13 cellular contexts compared by ENCODE assay signal in genomic region chr10:43867113-43867512, GRCh38.
"Had no signal": no experiment of that assay in that cellular context is flagged by ENCODE, and none has a peak within 500 bp of the region (broad histone marks: within the 10 kb centered on the region; RNA-seq: fewer than 3 reads in every experiment).

No MANE protein-coding gene starts in this region.

- H3K4me3 ChIP-seq: dorsolateral prefrontal cortex, neural progenitor cell, pancreas had no signal

- H3K36me3 Mint-ChIP-seq: activated naive CD8-positive, alpha-beta T cell treated with anti-CD3 and anti-CD28 coated beads for 36 hours; neural progenitor cell; T-cell had no signal

- H3K4me3 Mint-ChIP-seq: activated naive CD8-positive, alpha-beta T cell treated with anti-CD3 and anti-CD28 coated beads for 36 hours; activated T-helper 1 cell treated with anti-CD3 and anti-CD28 coated beads, Interleukin-12 subunit alpha, Interleukin-12 subunit beta, Interleukin-2, Interleukin-4 antibody, amounts not matched to agents 30 ng/mL and 10 ng/mL and 1 ng/mL, durations not matched to agents 14 hours and 24 hours and 36 hours; neural progenitor cell; T-cell had no signal

- H2AFZ ChIP-seq: neural progenitor cell had no signal

- H3K27me3 ChIP-seq: dorsolateral prefrontal cortex, neural progenitor cell, pancreas had no signal

- H3K4me2 ChIP-seq: neural progenitor cell had no signal

- H3K36me3 ChIP-seq: neural progenitor cell, pancreas had no signal

- FAIRE-seq: pancreas had no signal

- H3K27me3 Mint-ChIP-seq: activated naive CD8-positive, alpha-beta T cell treated with anti-CD3 and anti-CD28 coated beads for 36 hours had no signal

- H3K4me1 Mint-ChIP-seq: activated naive CD8-positive, alpha-beta T cell treated with anti-CD3 and anti-CD28 coated beads for 36 hours; neural progenitor cell had no signal

- H3K27ac ChIP-seq: dorsolateral prefrontal cortex, neural progenitor cell, pancreas had no signal

- H3K9me3 Mint-ChIP-seq: activated naive CD8-positive, alpha-beta T cell treated with anti-CD3 and anti-CD28 coated beads for 36 hours; activated T-helper 1 cell treated with anti-CD3 and anti-CD28 coated beads, Interleukin-12 subunit alpha, Interleukin-12 subunit beta, Interleukin-2, Interleukin-4 antibody, amounts not matched to agents 30 ng/mL and 10 ng/mL and 1 ng/mL, durations not matched to agents 14 hours and 24 hours and 36 hours; neural progenitor cell had no signal

- H3K27ac Mint-ChIP-seq: activated naive CD8-positive, alpha-beta T cell treated with anti-CD3 and anti-CD28 coated beads for 36 hours; activated T-helper 1 cell treated with anti-CD3 and anti-CD28 coated beads, Interleukin-12 subunit alpha, Interleukin-12 subunit beta, Interleukin-2, Interleukin-4 antibody, amounts not matched to agents 30 ng/mL and 10 ng/mL and 1 ng/mL, durations not matched to agents 14 hours and 24 hours and 36 hours; neural progenitor cell; T-cell had no signal

- H3K9me3 ChIP-seq: pancreas had no signal

- DNase-seq: activated CD4-positive, alpha-beta T cell treated with anti-CD3 and anti-CD28 coated beads, Interleukin-2, amount 50 U/mL, for 1 hour; activated naive CD8-positive, alpha-beta T cell treated with anti-CD3 and anti-CD28 coated beads for 36 hours; anterior cingulate cortex; dorsolateral prefrontal cortex; hypothalamus; pancreas; stimulated activated CD4-positive, alpha-beta T cell treated with anti-CD3 and anti-CD28 coated beads, Interleukin-4, amount 100 ng/mL, for 24 hours; stimulated activated naive CD4-positive, alpha-beta T cell; substantia nigra; T-cell; T-helper 9 cell had no signal

- H3K9ac ChIP-seq: neural progenitor cell had no signal

- H3K4me1 ChIP-seq: neural progenitor cell had no signal

- ATAC-seq: pancreas, T-cell had no signal
